ENCODE assay signal across 9 cellular contexts in genomic region chr13:113802090-113802531, GRCh38. TPM values are rescaled to one million over a fixed set of nuclear protein-coding genes. Genes with fewer than 3 reads are reported as not detected.
DNase-seq lines count a peak whose midpoint lies in the region; ATAC-seq and TF ChIP-seq lines count a peak whose summit lies in the region.
"Had no signal": no experiment of that assay in that cellular context is flagged by ENCODE, and none has a peak within 500 bp of the region (broad histone marks: within the 10 kb centered on the region; RNA-seq: fewer than 3 reads in every experiment).

No MANE protein-coding gene starts in this region.

- DNase-seq in BE2C, result peak; percentile 79
- peak; percentile 39 for DNase-seq in M059J (ENCODE audit: low read depth)
- DNase-seq in lung microvascular endothelial cell (ENCODE audit: low read depth in 2 of 2), result peak; percentile 47 to 68
- no peak for DNase-seq in activated naive CD4-positive, alpha-beta T cell (lab: John Stamatoyannopoulos, UW)
- DNase-seq: activated T-cell treated with anti-CD3 and anti-CD28 coated beads, Interleukin-2, amount 50 U/mL, for 48 hours had no signal

- 35 to 36% methylated on average over 15 of the region's 15 CpGs for WGBS in ectodermal cell, 2 experiments

- peak overlapping the region; percentile 8 for H3K27ac ChIP-seq in ectodermal cell (ENCODE audit: insufficient read depth, low read depth, low read length, poor library complexity, severe bottlenecking)

- H3K9me3 ChIP-seq in BE2C, result no peaks in the 10 kb centered on the region
- no peaks in the 10 kb centered on the region for H3K9me3 ChIP-seq in ectodermal cell (ENCODE audit: control insufficient read depth, low read length)

- H3K36me3 ChIP-seq in BE2C (no peaks in the 10 kb centered on the region), ectodermal cell (ENCODE audit: control insufficient read depth, insufficient read depth, low read length) (no peaks in the 10 kb centered on the region)

- no peaks in the 10 kb centered on the region for H3K27me3 ChIP-seq in BE2C
- H3K27me3 ChIP-seq in ectodermal cell (ENCODE audit: control insufficient read depth, insufficient read depth, low read length, poor library complexity, severe bottlenecking), result no peaks in the 10 kb centered on the region

- peaks cover 10% of the 10 kb centered on the region for H3K4me1 ChIP-seq in BE2C
- H3K4me1 ChIP-seq in ectodermal cell (ENCODE audit: control insufficient read depth, insufficient read depth, low read length), result no peaks in the 10 kb centered on the region

- ATAC-seq in HG02840 (IDR thresholded peaks at IDR 0.05; ENCODE audit: low FRiP score, unreplicated experiment) (no peak), GM19452 (IDR thresholded peaks at IDR 0.05; ENCODE audit: unreplicated experiment) (no peak), GM21515 (IDR thresholded peaks at IDR 0.05; ENCODE audit: unreplicated experiment) (no peak)

- TF ChIP-seq CTCF in BE2C (IDR thresholded peaks at IDR 0.05; ENCODE audit: low read depth, low read length), result peak; percentile 27; the same call in 1 of the 2 replicates

- H3K4me3 ChIP-seq in BE2C (ENCODE audit: low read depth, low read length), result no peak overlapping the region
- no peak overlapping the region for H3K4me3 ChIP-seq in ectodermal cell (ENCODE audit: insufficient read depth, low read depth, low read length)

RNA-seq across cellular contexts. Expression of gene TMEM255B, which starts 43.1 kb away (rescaled TPM):
- polyA plus RNA-seq in BE2C (2012; ENCODE audit: insufficient read depth, insufficient read length, low read depth), result 0.14 TPM
- total RNA-seq in M059J (2014; rRNA removed; shearing (Covaris generic)), result 0.44 and 3.5 TPM in 2 replicates
- polyA plus RNA-seq in ectodermal cell (2013, experiment 1 of 4), result 3.5 TPM
- polyA plus RNA-seq in ectodermal cell (2013, experiment 2 of 4), result 4.3 TPM
- polyA plus RNA-seq in ectodermal cell (2013, experiment 3 of 4), result 2.2 TPM
- 3.6 TPM for polyA plus RNA-seq in ectodermal cell (2013, experiment 4 of 4)
- 42.7 and 55.8 TPM in 2 replicates for total RNA-seq in lung microvascular endothelial cell

Comparison
In these comparisons a context has a peak if more than half of its experiments do, and no peak if none do; other contexts are left out.
1. DNase-seq: peak in BE2C (single experiment), M059J (single experiment) and lung microvascular endothelial cell (2 of 2); none in activated naive CD4-positive, alpha-beta T cell (0 of 4).